Comparison of ENCODE assay signal across 27 cellular contexts in the genomic region with DNA sequence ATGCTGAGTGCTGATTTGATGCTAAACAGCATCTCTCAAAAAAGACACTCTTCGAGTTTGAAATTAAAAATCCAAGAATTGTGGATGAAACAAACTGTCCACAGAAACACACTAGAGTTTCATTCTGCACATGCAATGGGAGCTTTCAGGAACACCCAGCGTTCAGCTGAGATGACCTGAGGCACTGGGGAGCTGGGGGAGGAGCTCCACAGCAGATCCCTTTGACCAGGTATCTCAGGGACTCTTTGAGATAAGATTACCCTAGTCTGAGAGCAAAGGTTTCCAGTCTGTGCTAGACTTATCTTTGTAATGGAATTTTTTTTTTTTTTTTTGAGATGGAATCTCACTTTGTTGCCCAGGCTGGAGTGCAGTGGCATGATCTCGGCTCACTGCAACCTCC.
DNase-seq lines count a peak whose midpoint lies in the region; ATAC-seq, FAIRE-seq and TF ChIP-seq lines count a peak whose summit lies in the region.
"Had no signal": no experiment of that assay in that cellular context is flagged by ENCODE, and none has a peak within 500 bp of the region (broad histone marks: within the 10 kb centered on the region; RNA-seq: fewer than 3 reads in every experiment).

No MANE protein-coding gene starts in this region.

- H4K20me1 ChIP-seq in K562 (replicated peaks; ENCODE audit: control insufficient read depth, insufficient read depth, low read length) (no peaks in the 10 kb centered on the region), hepatocyte (ENCODE audit: insufficient read depth, poor library complexity, severe bottlenecking) (no peaks in the 10 kb centered on the region)
- H4K20me1 ChIP-seq: BLaER1 had no signal

- H3K4me1 ChIP-seq in Caco-2 (peaks cover 53% of the 10 kb centered on the region), K562 (replicated peaks in 1 of 2; ENCODE audit: control insufficient read depth in 2 of 2, insufficient read depth in 2 of 2, low read length in 2 of 2) (peaks cover 0 to 3% of the 10 kb centered on the region in 2 experiments; a peak in 1 of 5 replicates), hepatocyte (ENCODE audit: insufficient read depth) (peaks cover 8% of the 10 kb centered on the region), trophoblast cell (ENCODE audit: control insufficient read depth in 1 of 2, insufficient read depth in 2 of 2, low read length in 2 of 2) (no peaks in the 10 kb centered on the region)
- H3K4me1 ChIP-seq: BE2C, BLaER1 had no signal

- no peaks in the 10 kb centered on the region for H3K27me3 Mint-ChIP-seq in Caco-2 (ENCODE audit: insufficient read depth, unreplicated experiment)
- no peaks in the 10 kb centered on the region for H3K27me3 Mint-ChIP-seq in CD4-positive, alpha-beta T cell

- no peak overlapping the region for H3K4ac ChIP-seq in trophoblast cell (ENCODE audit: low read depth, low read length)

- DNase-seq in Caco-2, result peak; percentile 76 to 87
- DNase-seq in K562 (ENCODE audit: extremely low read depth in 1 of 4, low spot score in 3 of 4), result no peak
- peak; percentile 63 for DNase-seq in hepatocyte (ENCODE audit: low spot score)
- peak in 1 of 2 donors; percentile 34 for DNase-seq in trophoblast cell
- no peak for DNase-seq in CD4-positive, alpha-beta T cell
- no peak for DNase-seq in RWPE1 (ENCODE audit: low spot score)
- DNase-seq: 8988T; ACHN; BE2C; C1 segment of cervical spinal cord; CD4-positive, CD25-positive, alpha-beta regulatory T cell; CD8-positive, alpha-beta T cell; DMS 273 treated with DMSO at 0.1 percent for 48 hours; DMS153; DMS53; DMS79; DND-41; EL; GDM1 had no signal

- H3K9me1 ChIP-seq in K562 (ENCODE audit: control insufficient read depth, insufficient read depth, low read length), result no peaks in the 10 kb centered on the region

- peaks cover 15% of the 10 kb centered on the region for H3K9me3 Mint-ChIP-seq in Caco-2 (ENCODE audit: unreplicated experiment)
- no peaks in the 10 kb centered on the region for H3K9me3 Mint-ChIP-seq in CD4-positive, alpha-beta T cell
- H3K9me3 Mint-ChIP-seq: CD8-positive, alpha-beta T cell had no signal

- no peak overlapping the region for H3K9ac ChIP-seq in K562 (ENCODE audit: insufficient read depth in 1 of 2, low read depth in 2 of 2, low read length in 2 of 2)
- no peak overlapping the region for H3K9ac ChIP-seq in trophoblast cell (ENCODE audit: low read length)
- H3K9ac ChIP-seq: BLaER1 had no signal

- TF ChIP-seq EP300 in K562 (IDR thresholded peaks at IDR 0.05; ENCODE audit: low read length), result no peak

- peak overlapping the region; percentile 55 for H3K4me3 Mint-ChIP-seq in Caco-2 (ENCODE audit: unreplicated experiment)
- H3K4me3 Mint-ChIP-seq in CD4-positive, alpha-beta T cell, result no peak overlapping the region
- H3K4me3 Mint-ChIP-seq: CD14-positive monocyte; CD4-positive, CD25-positive, alpha-beta regulatory T cell; CD8-positive, alpha-beta T cell had no signal

- H4K91ac ChIP-seq in trophoblast cell (ENCODE audit: low read depth, low read length), result no peak overlapping the region

- H3K27me3 ChIP-seq in Caco-2 (replicated peaks; ENCODE audit: control insufficient read depth, insufficient read depth, low read length), result no peaks in the 10 kb centered on the region
- H3K27me3 ChIP-seq in K562 (ENCODE audit: control insufficient read depth in 2 of 2, insufficient read depth in 2 of 2, low read length in 2 of 2), result no peaks in the 10 kb centered on the region
- H3K27me3 ChIP-seq in hepatocyte, result no peaks in the 10 kb centered on the region
- no peaks in the 10 kb centered on the region for H3K27me3 ChIP-seq in trophoblast cell (ENCODE audit: insufficient read depth, low read length)
- no peaks in the 10 kb centered on the region for H3K27me3 ChIP-seq in CD4-positive, alpha-beta T cell (ENCODE audit: control insufficient read depth, insufficient read depth, low read length)
- H3K27me3 ChIP-seq: BE2C, BLaER1 had no signal

- H2BK5ac ChIP-seq in trophoblast cell (ENCODE audit: low read depth, low read length, poor library complexity), result no peak overlapping the region

- H2BK120ac ChIP-seq in trophoblast cell (ENCODE audit: insufficient read depth, low read length, poor library complexity), result no peak overlapping the region

- no peak for TF ChIP-seq RAD21 in K562 (CRISPR knock-in tag; conservative IDR thresholded peaks at IDR 0.05 in 1 of 2, IDR thresholded peaks at IDR 0.05 in 1 of 2)

- H4K12ac ChIP-seq in trophoblast cell (ENCODE audit: low read depth, low read length), result no peak overlapping the region

- no peaks in the 10 kb centered on the region for H3K79me1 ChIP-seq in trophoblast cell (ENCODE audit: low read length)

- no peak overlapping the region for H3K14ac ChIP-seq in trophoblast cell (ENCODE audit: low read length)

- H2BK12ac ChIP-seq in trophoblast cell (ENCODE audit: low read length), result no peak overlapping the region

- no peak overlapping the region for H3K23ac ChIP-seq in trophoblast cell (ENCODE audit: low read length)

- in situ Hi-C loops in K562 (cut with MboI), result no loop called here

- BruUV-seq in Caco-2 (replicated peaks; lab: Mats Ljungman, UMichigan) (no TSS peak), K562 (replicated peaks; lab: Mats Ljungman, UMichigan) (no TSS peak)

- 24% methylated on average over 3 of the region's 3 CpGs for WGBS in K562 (ENCODE audit: insufficient coverage, low coverage, missing lambda C conversion rate)
- WGBS in hepatocyte (ENCODE audit: low lambda C conversion rate, missing lambda C conversion rate), result 60% methylated on average over 3 of the region's 3 CpGs
- no CpG with 5 or more reads among the region's 3 CpGs for WGBS in trophoblast cell (ENCODE audit: extremely low coverage, insufficient coverage, insufficient read length)

- H4K8ac ChIP-seq in trophoblast cell (ENCODE audit: low read depth, low read length), result no peak overlapping the region

- no peaks in the 10 kb centered on the region for H3K9me2 ChIP-seq in hepatocyte (replicated peaks; ENCODE audit: insufficient read depth)

- no peak overlapping the region for H2AK5ac ChIP-seq in trophoblast cell (ENCODE audit: low read length)

- POLR2A ChIA-PET in Caco-2 (lab: Charles Lee) (interaction anchor here (1.0 kb wide), 1 partner anchor 71 kb away, joined by 3 read pairs; a partner anchor contains a TSS), K562 (lab: Yijun Ruan, JAX) (interaction anchor here (0.6 kb wide), 1 partner anchor 118 kb away, joined by 5 read pairs; no protein-coding TSS in a partner anchor), RWPE1 (lab: Yijun Ruan, JAX; ENCODE audit: low non-redundant PET) (no interaction called here)
- POLR2A ChIA-PET in CD4-positive, alpha-beta T cell (lab: Charles Lee), result no interaction called here

- no peak for FAIRE-seq in K562 (lab: Jason Lieb, UNC)
- FAIRE-seq: A204.1, GM12878, GM12892, GM18507 had no signal

- CTCF ChIA-PET in Caco-2 (lab: Charles Lee), result interaction anchor here (1.1 to 1.6 kb wide), 2 partner anchors 26 to 29 kb away, joined by 3 to 17 read pairs; no protein-coding TSS in a partner anchor
- CTCF ChIA-PET in K562 (lab: Yijun Ruan, JAX; ENCODE audit: low intra/inter-chr PET ratio), result no interaction called here
- CTCF ChIA-PET in CD4-positive, alpha-beta T cell (lab: Charles Lee), result no interaction called here
- CTCF ChIA-PET in RWPE1 (lab: Yijun Ruan, JAX), result interaction anchor here (1.6 kb wide), 1 partner anchor 8 kb away, joined by 5 read pairs; no protein-coding TSS in a partner anchor

- peaks cover 34% of the 10 kb centered on the region for H3K4me1 Mint-ChIP-seq in Caco-2 (ENCODE audit: low read depth, unreplicated experiment)
- H3K4me1 Mint-ChIP-seq in CD4-positive, alpha-beta T cell (ENCODE audit: low read depth), result no peaks in the 10 kb centered on the region
- H3K4me1 Mint-ChIP-seq: CD14-positive monocyte; CD4-positive, CD25-positive, alpha-beta regulatory T cell had no signal

- no peaks in the 10 kb centered on the region for H3K36me3 ChIP-seq in Caco-2 (ENCODE audit: control insufficient read depth, insufficient read depth, low read length)
- no peaks in the 10 kb centered on the region for H3K36me3 ChIP-seq in K562 (ENCODE audit: control insufficient read depth, insufficient read depth, low read length)
- H3K36me3 ChIP-seq in hepatocyte (replicated peaks; ENCODE audit: insufficient read depth, low read depth), result no peaks in the 10 kb centered on the region
- no peaks in the 10 kb centered on the region for H3K36me3 ChIP-seq in trophoblast cell (ENCODE audit: control insufficient read depth in 1 of 2, insufficient read depth in 2 of 2, low read length in 2 of 2)
- H3K36me3 ChIP-seq: BE2C, BLaER1 had no signal

- H3K9me3 ChIP-seq in Caco-2 (no peaks in the 10 kb centered on the region), K562 (replicated peaks; ENCODE audit: control insufficient read depth, insufficient read depth, low read depth, low read length) (no peaks in the 10 kb centered on the region), hepatocyte (ENCODE audit: low read depth) (no peaks in the 10 kb centered on the region), trophoblast cell (ENCODE audit: insufficient read depth, low read depth, low read length) (no peaks in the 10 kb centered on the region)
- H3K9me3 ChIP-seq in CD4-positive, alpha-beta T cell (ENCODE audit: control insufficient read depth, low read length), result no peaks in the 10 kb centered on the region
- H3K9me3 ChIP-seq: BE2C, BLaER1 had no signal

- no peak overlapping the region for H2AFZ ChIP-seq in K562 (ENCODE audit: low read depth, low read length)
- H2AFZ ChIP-seq in hepatocyte, result no peak overlapping the region
- H2AFZ ChIP-seq in trophoblast cell (ENCODE audit: insufficient read depth, low read length, poor library complexity), result no peak overlapping the region

- H3K27ac Mint-ChIP-seq in Caco-2 (ENCODE audit: unreplicated experiment), result peak overlapping the region; percentile 35
- H3K27ac Mint-ChIP-seq in CD4-positive, alpha-beta T cell, result no peak overlapping the region
- H3K27ac Mint-ChIP-seq: CD14-positive monocyte; CD4-positive, CD25-positive, alpha-beta regulatory T cell; CD8-positive, alpha-beta T cell had no signal

- no peak for TF ChIP-seq POLR2A in K562 (conservative IDR thresholded peaks at IDR 0.05)

- no peak overlapping the region for H3K18ac ChIP-seq in trophoblast cell (ENCODE audit: low read length)

- H3K4me2 ChIP-seq in K562 (ENCODE audit: insufficient read depth, low read length) (no peak overlapping the region), hepatocyte (peak overlapping the region; percentile 16), trophoblast cell (ENCODE audit: low read length) (peak overlapping the region; percentile 20)
- H3K4me2 ChIP-seq: BLaER1 had no signal

- H3K79me2 ChIP-seq in K562 (ENCODE audit: control insufficient read depth, insufficient read depth, low read length) (no peaks in the 10 kb centered on the region), hepatocyte (no peaks in the 10 kb centered on the region), trophoblast cell (ENCODE audit: control insufficient read depth, insufficient read depth, low read length, poor library complexity) (no peaks in the 10 kb centered on the region)

- H3K4me3 ChIP-seq in Caco-2 (ENCODE audit: low read depth, low read length) (no peak overlapping the region), K562 (no peak overlapping the region), hepatocyte (no peak overlapping the region), trophoblast cell (ENCODE audit: low read depth, low read length) (no peak overlapping the region)
- H3K4me3 ChIP-seq: BLaER1, GM12878 had no signal

- TF ChIP-seq CTCF in Caco-2 (IDR thresholded peaks at IDR 0.05; ENCODE audit: insufficient read depth in 1 of 2, low read depth in 1 of 2, low read length in 1 of 2, severe bottlenecking in 1 of 2, unreplicated experiment in 1 of 2) (no peak), K562 (IDR thresholded peaks at IDR 0.05 in 2 of 3, conservative IDR thresholded peaks at IDR 0.05 in 1 of 3; ENCODE audit: insufficient read depth in 2 of 3, low read depth in 1 of 3, low read length in 3 of 3) (no peak), hepatocyte (IDR thresholded peaks at IDR 0.05; ENCODE audit: poor library complexity) (no peak), RWPE1 (conservative IDR thresholded peaks at IDR 0.05; ENCODE audit: low read depth) (no peak)
- no peak for TF ChIP-seq CTCF in CD4-positive, alpha-beta T cell (IDR thresholded peaks at IDR 0.05)

- H3K27ac ChIP-seq in K562 (ENCODE audit: extremely low read depth, low read depth, low read length) (no peak overlapping the region), hepatocyte (no peak overlapping the region), trophoblast cell (ENCODE audit: low read depth, low read length) (no peak overlapping the region), RWPE1 (no peak overlapping the region)
- no peak overlapping the region for H3K27ac ChIP-seq in CD4-positive, alpha-beta T cell (ENCODE audit: low read depth, low read length)
- H3K27ac ChIP-seq: BLaER1 had no signal

- ATAC-seq in K562 (peak; percentile 29; the same call in 1 of the 3 replicates), GM19035 (IDR thresholded peaks at IDR 0.05; ENCODE audit: unreplicated experiment) (no peak), esophagus mucosa (no peak)
- no peak for ATAC-seq in CD4-positive, alpha-beta T cell (ENCODE audit: poor library complexity)
- ATAC-seq: CD8-positive, alpha-beta T cell; GM12878 had no signal

- H3K36me3 Mint-ChIP-seq in Caco-2 (ENCODE audit: insufficient read depth, unreplicated experiment), result no peaks in the 10 kb centered on the region
- H3K36me3 Mint-ChIP-seq in CD4-positive, alpha-beta T cell (ENCODE audit: low read depth), result no peaks in the 10 kb centered on the region
- H3K36me3 Mint-ChIP-seq: CD14-positive monocyte; CD4-positive, CD25-positive, alpha-beta regulatory T cell; CD8-positive, alpha-beta T cell had no signal

- intact Hi-C loops in Caco-2 (cut with micrococcal nuclease; ENCODE audit: unreplicated experiment), result loop anchor here (1.0 to 5.0 kb wide), 2 partner anchors 23 to 57 kb away; no protein-coding TSS in a partner anchor
- intact Hi-C loops in K562 (cut with micrococcal nuclease), result no loop called here
- intact Hi-C loops in CD4-positive, alpha-beta T cell (cut with DNase I, micrococcal nuclease), result no loop called here

Comparison
In these comparisons a context has a peak if more than half of its experiments do, and no peak if none do; other contexts are left out.
1. DNase-seq: peak in Caco-2 (2 of 2) and hepatocyte (single experiment); none in K562 (0 of 4), CD4-positive, alpha-beta T cell (0 of 10) and RWPE1 (single experiment).
2. CTCF ChIA-PET loops: an anchor here in Caco-2 (1.1 to 1.6 kb wide) and RWPE1 (1.6 kb wide); none called in K562 and CD4-positive, alpha-beta T cell.
3. POLR2A ChIA-PET loops: an anchor here in Caco-2 (1.0 kb wide) and K562 (0.6 kb wide); none called in CD4-positive, alpha-beta T cell and RWPE1.